8 cellular contexts compared by ENCODE assay signal in genomic region chr6:147205690-147206600, GRCh38. TPM values are rescaled to one million over a fixed set of nuclear protein-coding genes. Genes with fewer than 3 reads are reported as not detected.
DNase-seq lines count a peak whose midpoint lies in the region; ATAC-seq, FAIRE-seq and TF ChIP-seq lines count a peak whose summit lies in the region.

No MANE protein-coding gene starts in this region.

- CTCF ChIA-PET in endothelial cell of umbilical vein (lab: Charles Lee), result no interaction called here

- intact Hi-C loops in left ventricle myocardium inferior (cut with micrococcal nuclease), result no loop called here
- intact Hi-C loops in Right ventricle myocardium inferior (cut with DNase I), result loop anchor here (10.0 kb wide), 2 partner anchors 79 to 1241 kb away; partner anchors contain the start of gene SHPRH
- intact Hi-C loops in endothelial cell of umbilical vein (cut with micrococcal nuclease), result loop anchor here (2.0 kb wide), 2 partner anchors 15 to 79 kb away; no protein-coding TSS in a partner anchor
- intact Hi-C loops in psoas muscle (cut with DNase I), result loop anchor here in 1 of 2 donors (5.0 to 10.0 kb wide), 2 partner anchors 76 to 351 kb away; no protein-coding TSS in a partner anchor
- intact Hi-C loops in testis (cut with DNase I; ENCODE audit: low total_unique reads), result no loop called here

- H3K9me1 ChIP-seq in endothelial cell of umbilical vein (replicated peaks; ENCODE audit: control insufficient read depth, extremely low read depth, insufficient read depth, low read length), result no peaks in the 10 kb centered on the region

- BruUV-seq in endothelial cell of umbilical vein (replicated peaks; lab: Mats Ljungman, UMichigan), result no TSS peak

- H2AFZ ChIP-seq in endothelial cell of umbilical vein (ENCODE audit: low read depth, low read length), result no peak overlapping the region

- H3K27me3 ChIP-seq in left ventricle myocardium inferior (ENCODE audit: low read depth) (no peaks in the 10 kb centered on the region), RWPE2 (ENCODE audit: insufficient read depth, poor library complexity, severe bottlenecking) (no peaks in the 10 kb centered on the region), endothelial cell of umbilical vein (ENCODE audit: control insufficient read depth in 2 of 2, insufficient read depth in 2 of 2, low read length in 2 of 2) (no peaks in the 10 kb centered on the region), psoas muscle (ENCODE audit: insufficient read depth in 3 of 3, low read length in 2 of 3) (no peaks in the 10 kb centered on the region), testis (no peaks in the 10 kb centered on the region)

- FAIRE-seq in endothelial cell of umbilical vein (lab: Jason Lieb, UNC), result no peak

- TF ChIP-seq POLR2A in endothelial cell of umbilical vein (IDR thresholded peaks at IDR 0.05; ENCODE audit: low read depth, low read length) (no peak), testis (IDR thresholded peaks at IDR 0.05) (no peak)

- ATAC-seq in Right ventricle myocardium inferior (no peak), RWPE2 (ENCODE audit: low read depth) (no peak), psoas muscle (no peak), HG03108 (IDR thresholded peaks at IDR 0.05; ENCODE audit: unreplicated experiment) (no peak)

- dilution Hi-C loops in endothelial cell of umbilical vein (cut with MboI; ENCODE audit: extremely low pct_ligation_motif_present, low sequenced_read_pairs), result no loop called here

- peak overlapping the region; percentile 84 for H3K4me3 ChIP-seq in left ventricle myocardium inferior
- H3K4me3 ChIP-seq in RWPE2 (ENCODE audit: severe bottlenecking), result peak overlapping the region; percentile 59
- H3K4me3 ChIP-seq in endothelial cell of umbilical vein (replicated peaks in 1 of 3; ENCODE audit: insufficient read depth in 1 of 3, low read depth in 1 of 3, low read length in 3 of 3), result peak overlapping the region in 1 of 3 experiments; percentile 86
- H3K4me3 ChIP-seq in psoas muscle, result peak overlapping the region; percentile 94
- H3K4me3 ChIP-seq in testis, result no peak overlapping the region

- H4K20me1 ChIP-seq in endothelial cell of umbilical vein (replicated peaks; ENCODE audit: control insufficient read depth, extremely low read depth, insufficient read depth, low read length), result peaks cover 2% of the 10 kb centered on the region

- peak overlapping the region; percentile 96 for H3K27ac ChIP-seq in left ventricle myocardium inferior (replicated peaks)
- H3K27ac ChIP-seq in RWPE2 (ENCODE audit: poor library complexity, severe bottlenecking), result no peak overlapping the region
- no peak overlapping the region for H3K27ac ChIP-seq in endothelial cell of umbilical vein (ENCODE audit: insufficient read depth, low read depth, low read length)
- peak overlapping the region; percentile 98 for H3K27ac ChIP-seq in psoas muscle
- no peak overlapping the region for H3K27ac ChIP-seq in testis

- no peak overlapping the region for H3K9ac ChIP-seq in endothelial cell of umbilical vein (replicated peaks; ENCODE audit: extremely low read depth, insufficient read depth, low read length)

- POLR2A ChIA-PET in endothelial cell of umbilical vein (lab: Charles Lee), result no interaction called here

- peaks cover 36% of the 10 kb centered on the region for H3K79me2 ChIP-seq in endothelial cell of umbilical vein (ENCODE audit: control insufficient read depth, insufficient read depth, low read length)

- WGBS in psoas muscle, 3 donors, result 47 to 79% (median 47%) methylated on average over 5 of the region's 5 CpGs
- WGBS in testis, 2 donors, result 51 to 57% methylated on average over 5 of the region's 5 CpGs

- H3K36me3 ChIP-seq in left ventricle myocardium inferior, result no peaks in the 10 kb centered on the region
- H3K36me3 ChIP-seq in RWPE2 (ENCODE audit: low read depth), result peaks cover 14% of the 10 kb centered on the region
- H3K36me3 ChIP-seq in endothelial cell of umbilical vein (ENCODE audit: control insufficient read depth in 2 of 2, extremely low read depth in 1 of 2, insufficient read depth in 2 of 2, low read length in 2 of 2), result no peaks in the 10 kb centered on the region
- H3K36me3 ChIP-seq in psoas muscle (ENCODE audit: insufficient read depth in 1 of 2, low read depth in 1 of 2), result no peaks in the 10 kb centered on the region
- no peaks in the 10 kb centered on the region for H3K36me3 ChIP-seq in testis (ENCODE audit: low read depth, missing control alignments)

- no peak for DNase-seq in left ventricle myocardium inferior
- DNase-seq in Right ventricle myocardium inferior (ENCODE audit: missing footprints), result no peak
- no peak for DNase-seq in RWPE2 (ENCODE audit: low spot score)
- DNase-seq in endothelial cell of umbilical vein (ENCODE audit: low read depth, low spot score), result no peak
- DNase-seq in psoas muscle, result no peak
- DNase-seq in GOT3 (lab: John Stamatoyannopoulos, UW), result no peak
- DNase-seq in testis, result no peak

- peaks cover 70% of the 10 kb centered on the region for H3K4me1 ChIP-seq in left ventricle myocardium inferior
- H3K4me1 ChIP-seq in RWPE2 (ENCODE audit: insufficient read depth, poor library complexity, severe bottlenecking), result peaks cover 33% of the 10 kb centered on the region
- peaks cover 20% of the 10 kb centered on the region for H3K4me1 ChIP-seq in endothelial cell of umbilical vein (ENCODE audit: control insufficient read depth, extremely low read depth, insufficient read depth, low read length)
- H3K4me1 ChIP-seq in psoas muscle, result peaks cover 31% of the 10 kb centered on the region
- no peaks in the 10 kb centered on the region for H3K4me1 ChIP-seq in testis

- TF ChIP-seq CTCF in left ventricle myocardium inferior (IDR thresholded peaks at IDR 0.05; ENCODE audit: borderline replicate concordance), result no peak
- TF ChIP-seq CTCF in RWPE2 (IDR thresholded peaks at IDR 0.05; ENCODE audit: poor library complexity, severe bottlenecking), result no peak
- TF ChIP-seq CTCF in endothelial cell of umbilical vein (IDR thresholded peaks at IDR 0.05; ENCODE audit: extremely low read depth in 1 of 2, insufficient read depth in 1 of 2, low read depth in 1 of 2, low read length in 2 of 2), result no peak
- TF ChIP-seq CTCF in psoas muscle (IDR thresholded peaks at IDR 0.05), result no peak
- no peak for TF ChIP-seq CTCF in testis (IDR thresholded peaks at IDR 0.05)

- peak overlapping the region; percentile 74 for H3K4me2 ChIP-seq in endothelial cell of umbilical vein (ENCODE audit: insufficient read depth, low read length)

- H3K9me3 ChIP-seq in left ventricle myocardium inferior (replicated peaks) (no peaks in the 10 kb centered on the region), RWPE2 (ENCODE audit: severe bottlenecking) (no peaks in the 10 kb centered on the region), endothelial cell of umbilical vein (replicated peaks; ENCODE audit: control insufficient read depth, insufficient read depth, low read length) (no peaks in the 10 kb centered on the region), psoas muscle (no peaks in the 10 kb centered on the region), testis (no peaks in the 10 kb centered on the region)

TF ChIP-seq in endothelial cell of umbilical vein, 7 proteins besides CTCF, POLR2A, EP300 and RAD21:
- no peak for TF ChIP-seq MAX (IDR thresholded peaks at IDR 0.05; ENCODE audit: insufficient read depth, insufficient read length)
- no peak for TF ChIP-seq MYC (IDR thresholded peaks at IDR 0.05; ENCODE audit: low read depth, low read length)
- no peak for TF ChIP-seq EZH2 (IDR thresholded peaks at IDR 0.05; ENCODE audit: borderline replicate concordance, low read depth, low read length, severe bottlenecking)
- no peak for TF ChIP-seq JUN (IDR thresholded peaks at IDR 0.05; ENCODE audit: borderline replicate concordance, insufficient read depth, insufficient read length, low read depth)
- TF ChIP-seq POLR2AphosphoS5 (IDR thresholded peaks at IDR 0.05; ENCODE audit: insufficient read depth, low read depth, low read length), result no peak
- no peak for TF ChIP-seq FOS (IDR thresholded peaks at IDR 0.05; ENCODE audit: borderline replicate concordance, insufficient read depth, low read length)
- TF ChIP-seq GATA2 (IDR thresholded peaks at IDR 0.05; ENCODE audit: insufficient read depth, insufficient read length, low read depth, low read length), result no peak

RNA-seq across cellular contexts. Expression of gene STXBP5, which starts 1.7 kb away (rescaled TPM):
- total RNA-seq in left ventricle myocardium inferior, result 14.4 TPM
- 13.8 TPM for total RNA-seq in Right ventricle myocardium inferior
- 21.8 and 25.0 TPM in 2 replicates for total RNA-seq in endothelial cell of umbilical vein
- polyA plus RNA-seq in endothelial cell of umbilical vein, result 4.7 and 7.1 TPM in 2 replicates
- 7.0 and 8.8 TPM in 2 replicates for polyA plus RNA-seq in endothelial cell of umbilical vein (2011; cell fraction: cytosol; rRNA removed)
- polyA plus RNA-seq in endothelial cell of umbilical vein (2011; cell fraction: nucleus; rRNA removed), result 24.8 and 25.0 TPM in 2 replicates
- polyA plus RNA-seq in endothelial cell of umbilical vein (2012), result 11.8 and 16.5 TPM in 2 replicates
- 43.1 and 44.2 TPM in 2 replicates for polyA minus RNA-seq in endothelial cell of umbilical vein
- 19.0 TPM for polyA minus RNA-seq in endothelial cell of umbilical vein (2011; cell fraction: cytosol; rRNA and poly(A)+ RNA removed)
- polyA minus RNA-seq in endothelial cell of umbilical vein (2011; cell fraction: nucleus; rRNA and poly(A)+ RNA removed), result 96.6 and 124 TPM in 2 replicates
- 10 to 100 TPM; 16.8 to 20.0 (median 18.9) TPM for total RNA-seq in psoas muscle
- 10 to 100 TPM in 1 of 3 donors, 1 to 10 TPM in 2; 4.1 to 18.7 (median 8.2) TPM for polyA plus RNA-seq in psoas muscle
- 10 to 100 TPM; 29.9 to 47.4 TPM for total RNA-seq in testis
- 43.5 TPM for polyA plus RNA-seq in testis (ENCODE audit: insufficient read depth, low read depth, low replicate concordance)

Comparison
In these comparisons a context has a peak if more than half of its experiments do, and no peak if none do; other contexts are left out.
1. intact Hi-C loops: an anchor here in Right ventricle myocardium inferior (10.0 kb wide) and endothelial cell of umbilical vein (2.0 kb wide); none called in left ventricle myocardium inferior and testis.
2. H3K27ac ChIP-seq: peak in left ventricle myocardium inferior (single experiment) and psoas muscle (single experiment); none in RWPE2 (single experiment), endothelial cell of umbilical vein (single experiment) and testis (0 of 2).
3. H3K4me3 ChIP-seq: peak in left ventricle myocardium inferior (single experiment), RWPE2 (single experiment) and psoas muscle (single experiment); none in testis (0 of 2).